8 cellular contexts compared by ENCODE assay signal in genomic region chr2:67446504-67446911, GRCh38. TPM values are rescaled to one million over a fixed set of nuclear protein-coding genes. Genes with fewer than 3 reads are reported as not detected.
DNase-seq lines count a peak whose midpoint lies in the region; ATAC-seq and TF ChIP-seq lines count a peak whose summit lies in the region.

No MANE protein-coding gene starts in this region.

- no peaks in the 10 kb centered on the region for H3K27me3 ChIP-seq in breast epithelium
- no peaks in the 10 kb centered on the region for H3K27me3 ChIP-seq in MG63

- H3K9me3 Mint-ChIP-seq in MCF 10A (ENCODE audit: unreplicated experiment) (no peaks in the 10 kb centered on the region), type B pancreatic cell (peaks cover 4% of the 10 kb centered on the region)

- H3K4me3 ChIP-seq in breast epithelium (no peak overlapping the region), MG63 (no peak overlapping the region)

- CTCF ChIA-PET in MCF 10A (lab: Yijun Ruan, JAX): no interaction called here

- peak overlapping the region; percentile 93 for H3K27ac Mint-ChIP-seq in MCF 10A (ENCODE audit: low read depth, unreplicated experiment)
- H3K27ac Mint-ChIP-seq in type B pancreatic cell: peak overlapping the region; percentile 85

- peaks cover 23% of the 10 kb centered on the region for H3K4me1 Mint-ChIP-seq in MCF 10A (ENCODE audit: insufficient read depth, unreplicated experiment)
- peaks cover 19% of the 10 kb centered on the region for H3K4me1 Mint-ChIP-seq in type B pancreatic cell (ENCODE audit: unreplicated experiment)

- H3K9me3 ChIP-seq in breast epithelium: no peaks in the 10 kb centered on the region
- H3K9me3 ChIP-seq in MG63: peaks cover 5% of the 10 kb centered on the region; the same call in 1 of the 2 replicates

- intact Hi-C loops in MCF 10A (cut with micrococcal nuclease) (no loop called here), breast epithelium (cut with DNase I; ENCODE audit: low total_unique reads) (no loop called here)

- TF ChIP-seq POLR2A in breast epithelium (IDR thresholded peaks at IDR 0.05): no peak

- H3K36me3 ChIP-seq in breast epithelium (no peaks in the 10 kb centered on the region), MG63 (no peaks in the 10 kb centered on the region)

- no peak for TF ChIP-seq CTCF in MCF 10A (IDR thresholded peaks at IDR 0.05; ENCODE audit: unreplicated experiment)
- no peak for TF ChIP-seq CTCF in breast epithelium (IDR thresholded peaks at IDR 0.05)
- no peak for TF ChIP-seq CTCF in type B pancreatic cell (conservative IDR thresholded peaks at IDR 0.05)

- DNase-seq in MCF 10A (ENCODE audit: unreplicated experiment): peak; percentile 44
- no peak for DNase-seq in breast epithelium (ENCODE audit: low spot score in 2 of 2)
- DNase-seq in NCI-H748 (lab: John Stamatoyannopoulos, UW; ENCODE audit: unreplicated experiment): peak; percentile 90
- DNase-seq in fibroblast of peridontal ligament (ENCODE audit: extremely low read depth): peak; percentile 7
- DNase-seq in type B pancreatic cell (ENCODE audit: extremely low spot score, unreplicated experiment): no peak
- no peak for DNase-seq in RPMI8226
- no peak for DNase-seq in MG63

- POLR2A ChIA-PET in MCF 10A (lab: Yijun Ruan, JAX): interaction anchor here (0.6 to 4.0 kb wide), 7 partner anchors 11 to 399 kb away, joined by 3 to 36 read pairs (median 8); partner anchors contain the start of gene ETAA1

- H3K27me3 Mint-ChIP-seq in MCF 10A (ENCODE audit: insufficient read depth, unreplicated experiment) (no peaks in the 10 kb centered on the region), type B pancreatic cell (no peaks in the 10 kb centered on the region)

- no TSS peak for BruUV-seq in MCF 10A (replicated peaks; lab: Mats Ljungman, UMichigan)

- ATAC-seq in GM18498 (IDR thresholded peaks at IDR 0.05; ENCODE audit: unreplicated experiment): no peak

- H3K4me1 ChIP-seq in breast epithelium: no peaks in the 10 kb centered on the region

- no peak overlapping the region for H3K27ac ChIP-seq in breast epithelium

- H3K36me3 Mint-ChIP-seq in MCF 10A (ENCODE audit: insufficient read depth, unreplicated experiment): no peaks in the 10 kb centered on the region
- peaks cover 9% of the 10 kb centered on the region for H3K36me3 Mint-ChIP-seq in type B pancreatic cell

- peak overlapping the region; percentile 36 for H3K4me3 Mint-ChIP-seq in MCF 10A (ENCODE audit: unreplicated experiment)
- H3K4me3 Mint-ChIP-seq in type B pancreatic cell: peak overlapping the region; percentile 30

RNA-seq across cellular contexts. Expression of gene ETAA1, which starts 49.4 kb away (rescaled TPM):
- total RNA-seq in MCF 10A (2022): 10.4 and 11.7 TPM in 2 replicates
- total RNA-seq in breast epithelium: 10 to 100 TPM; 17.0 to 23.6 (median 19.7) TPM
- total RNA-seq in type B pancreatic cell (ENCODE audit: low replicate concordance): 12.7 and 16.4 TPM in 2 replicates
- 9.5 and 27.6 TPM in 2 replicates for total RNA-seq in MG63 (2014; rRNA removed; shearing (Covaris generic); ENCODE audit: low replicate concordance)

Comparison
In these comparisons a context has a peak if more than half of its experiments do, and no peak if none do; other contexts are left out.
1. DNase-seq: peak in MCF 10A (single experiment), NCI-H748 (single experiment) and fibroblast of peridontal ligament (single experiment); none in breast epithelium (0 of 2), type B pancreatic cell (single experiment), RPMI8226 (single experiment) and MG63 (single experiment).